16 cellular contexts compared by ENCODE assay signal in the genomic region with DNA sequence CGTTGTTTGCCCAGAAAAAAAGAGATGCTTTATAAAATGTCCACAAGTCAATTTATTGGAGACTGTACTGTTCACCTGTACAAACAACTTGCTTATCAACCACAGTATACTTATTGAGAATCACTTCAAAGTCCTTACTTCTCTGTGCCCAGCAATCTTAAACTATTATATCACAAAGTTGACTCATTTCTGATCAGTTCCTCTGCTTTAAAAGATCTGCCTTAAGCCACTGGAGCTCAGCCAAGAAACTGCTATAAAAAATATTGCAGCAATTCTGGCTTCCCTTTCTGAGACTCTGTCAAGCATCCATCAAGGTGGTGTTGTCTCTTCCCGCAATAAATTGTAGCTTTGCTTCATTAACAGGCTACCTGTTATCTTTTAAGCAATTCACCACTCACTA.
DNase-seq lines count a peak whose midpoint lies in the region; ATAC-seq, FAIRE-seq and TF ChIP-seq lines count a peak whose summit lies in the region.
"Had no signal": no experiment of that assay in that cellular context is flagged by ENCODE, and none has a peak within 500 bp of the region (broad histone marks: within the 10 kb centered on the region; RNA-seq: fewer than 3 reads in every experiment).

No MANE protein-coding gene starts in this region.

- H3K4me1 ChIP-seq in IMR-90 (ENCODE audit: control insufficient read depth, insufficient read depth, low read length) (no peaks in the 10 kb centered on the region), keratinocyte (ENCODE audit: control insufficient read depth, extremely low read depth, insufficient read depth, low read length) (peaks cover 7% of the 10 kb centered on the region)

- no peak for ATAC-seq in IMR-90 (ENCODE audit: low read depth)
- ATAC-seq in HG02973 (IDR thresholded peaks at IDR 0.05; ENCODE audit: unreplicated experiment): no peak
- ATAC-seq: natural killer cell, T-helper 17 cell had no signal

- H2BK15ac ChIP-seq in IMR-90 (ENCODE audit: low read depth, low read length): no peak overlapping the region

- no peak overlapping the region for H3K4me3 Mint-ChIP-seq in progenitor cell of endocrine pancreas (ENCODE audit: low read depth)
- H3K4me3 Mint-ChIP-seq: natural killer cell, T-helper 17 cell had no signal

- peaks cover 3% of the 10 kb centered on the region; the same call in 1 of the 2 replicates for H3K9me3 ChIP-seq in IMR-90 (ENCODE audit: control insufficient read depth, insufficient read depth, low read length)
- H3K9me3 ChIP-seq in keratinocyte (ENCODE audit: control insufficient read depth, low read depth, low read length): no peaks in the 10 kb centered on the region

- no peak overlapping the region for H4K5ac ChIP-seq in IMR-90 (ENCODE audit: low read depth, low read length)

- no peaks in the 10 kb centered on the region for H3K27me3 Mint-ChIP-seq in progenitor cell of endocrine pancreas
- H3K27me3 Mint-ChIP-seq: T-helper 17 cell had no signal

- H3K4me2 ChIP-seq in IMR-90 (ENCODE audit: low read depth, low read length) (no peak overlapping the region), keratinocyte (ENCODE audit: control insufficient read depth, extremely low read depth, insufficient read depth, low read depth, low read length) (no peak overlapping the region)

- H3K4ac ChIP-seq in IMR-90 (ENCODE audit: low read depth, low read length): no peak overlapping the region

- H2AK9ac ChIP-seq in IMR-90 (replicated peaks; ENCODE audit: low read depth, low read length, poor library complexity): no peak overlapping the region

- H3K4me3 ChIP-seq in IMR-90 (ENCODE audit: insufficient read depth, low read depth, low read length) (no peak overlapping the region), astrocyte of the spinal cord (ENCODE audit: low read depth, low read length) (no peak overlapping the region), keratinocyte (ENCODE audit: control insufficient read depth in 2 of 3, extremely low read depth in 1 of 3, insufficient read depth in 2 of 3, low read depth in 1 of 3, low read length in 3 of 3) (no peak overlapping the region)

- no peaks in the 10 kb centered on the region for H3K27me3 ChIP-seq in IMR-90 (ENCODE audit: control insufficient read depth, insufficient read depth, low read length)
- H3K27me3 ChIP-seq in keratinocyte (ENCODE audit: control insufficient read depth, extremely low read depth, insufficient read depth, low read length): no peaks in the 10 kb centered on the region

- no peaks in the 10 kb centered on the region for H3K9me3 Mint-ChIP-seq in progenitor cell of endocrine pancreas (ENCODE audit: low read depth)

- no peak overlapping the region for H2BK120ac ChIP-seq in IMR-90 (ENCODE audit: low read depth, low read length)

- WGBS in IMR-90 (ENCODE audit: extremely low coverage in 2 of 2, insufficient read length in 1 of 2), 2 experiments: no CpG with 5 or more reads among the region's 2 CpGs

- no peak overlapping the region for H3K23ac ChIP-seq in IMR-90 (ENCODE audit: low read depth, low read length)

- DNase-seq in GM03348 (ENCODE audit: low spot score) (peak; percentile 8), IMR-90 (peak; percentile 2), astrocyte of the spinal cord (ENCODE audit: low read depth, low spot score) (peak; percentile 14), keratinocyte (ENCODE audit: low read depth, low spot score) (no peak), RKO (ENCODE audit: low spot score) (no peak), progenitor cell of endocrine pancreas (ENCODE audit: low spot score, unreplicated experiment) (no peak)
- no peak for DNase-seq in stimulated activated CD4-positive, alpha-beta T cell treated with anti-CD3 and anti-CD28 coated beads, Interleukin-12 subunit alpha, Interleukin-12 subunit beta, amount 100 ng/mL, for 4 hours
- DNase-seq: activated naive CD4-positive, alpha-beta T cell treated with Interleukin-2 at 50 U/mL for 16 hours; COR-L47; effector CD8-positive, alpha-beta T cell; foreskin melanocyte; natural killer cell; NCI-H2029 treated with DMSO at 0.1 percent for 48 hours; T-helper 17 cell had no signal

- no peak overlapping the region for H2AK5ac ChIP-seq in IMR-90 (ENCODE audit: low read depth, low read length)

- no peak overlapping the region for H3K14ac ChIP-seq in IMR-90 (replicated peaks; ENCODE audit: low read depth, low read length)

- H3K9ac ChIP-seq in IMR-90 (ENCODE audit: low read depth, low read length) (no peak overlapping the region), keratinocyte (ENCODE audit: control insufficient read depth, extremely low read depth, insufficient read depth, low read length) (no peak overlapping the region)

- no peak overlapping the region for H2BK20ac ChIP-seq in IMR-90 (ENCODE audit: low read depth, low read length)

- no peak overlapping the region for H4K91ac ChIP-seq in IMR-90 (ENCODE audit: insufficient read depth, low read depth, low read length)

- H3K27ac ChIP-seq in IMR-90 (ENCODE audit: insufficient read depth, low read length): no peak overlapping the region
- no peak overlapping the region for H3K27ac ChIP-seq in keratinocyte (ENCODE audit: control insufficient read depth, insufficient read depth, low read length)

- H2AFZ ChIP-seq in IMR-90 (replicated peaks; ENCODE audit: low read length, poor library complexity) (no peak overlapping the region), keratinocyte (ENCODE audit: control insufficient read depth, low read length) (no peak overlapping the region)

- in situ Hi-C loops in IMR-90 (cut with MboI; ENCODE audit: low sequenced_read_pairs) (no loop called here), astrocyte of the spinal cord (cut with HindIII; ENCODE audit: low sequenced_read_pairs) (no loop called here)

- no peaks in the 10 kb centered on the region for H3K9me1 ChIP-seq in IMR-90 (ENCODE audit: insufficient read depth, low read length)
- H3K9me1 ChIP-seq in keratinocyte (ENCODE audit: control insufficient read depth, extremely low read depth, insufficient read depth, low read length): no peaks in the 10 kb centered on the region

- CTCF ChIA-PET in IMR-90 (lab: Yijun Ruan, JAX): no interaction called here

- no peak for TF ChIP-seq CTCF in IMR-90 (conservative IDR thresholded peaks at IDR 0.05; ENCODE audit: low read depth, low read length)
- TF ChIP-seq CTCF in astrocyte of the spinal cord (IDR thresholded peaks at IDR 0.05; ENCODE audit: low read depth, low read length): no peak
- TF ChIP-seq CTCF in keratinocyte (optimal IDR thresholded peaks at IDR 0.05 in 1 of 3, IDR thresholded peaks at IDR 0.05 in 1 of 3, conservative IDR thresholded peaks at IDR 0.05 in 1 of 3; ENCODE audit: extremely low read depth in 1 of 3, insufficient read depth in 2 of 3, low read length in 3 of 3): no peak
- no peak for TF ChIP-seq CTCF in progenitor cell of endocrine pancreas (IDR thresholded peaks at IDR 0.05; ENCODE audit: unreplicated experiment)

- no peaks in the 10 kb centered on the region for H3K79me1 ChIP-seq in IMR-90 (ENCODE audit: low read depth in 1 of 2, low read length in 2 of 2)

- H3K56ac ChIP-seq in IMR-90 (ENCODE audit: extremely low read depth, insufficient read depth, low read length): no peak overlapping the region

- no peak for TF ChIP-seq POLR2A in IMR-90 (IDR thresholded peaks at IDR 0.05; ENCODE audit: low read depth, low read length)

- dilution Hi-C loops in IMR-90 (cut with HindIII; ENCODE audit: low sequenced_read_pairs, unreplicated experiment) (no loop called here), keratinocyte (cut with MboI; ENCODE audit: extremely low pct_ligation_motif_present, low sequenced_read_pairs) (no loop called here)

- POLR2A ChIA-PET in IMR-90 (lab: Charles Lee; ENCODE audit: unreplicated experiment): no interaction called here

- no peaks in the 10 kb centered on the region for H3K4me1 Mint-ChIP-seq in progenitor cell of endocrine pancreas (ENCODE audit: low read depth)
- H3K4me1 Mint-ChIP-seq: natural killer cell, T-helper 17 cell had no signal

- peak; percentile 34 for FAIRE-seq in keratinocyte (lab: Jason Lieb, UNC)
- FAIRE-seq: GM18507 had no signal

- H4K20me1 ChIP-seq in IMR-90 (ENCODE audit: insufficient read depth, low read length) (no peaks in the 10 kb centered on the region), keratinocyte (ENCODE audit: control insufficient read depth, extremely low read depth, insufficient read depth, low read length) (no peaks in the 10 kb centered on the region)

- intact Hi-C loops in IMR-90 (cut with micrococcal nuclease): no loop called here

- TF ChIP-seq RAD21 in IMR-90 (IDR thresholded peaks at IDR 0.05; ENCODE audit: low read length): no peak

- H3K36me3 Mint-ChIP-seq in progenitor cell of endocrine pancreas (ENCODE audit: insufficient read depth): no peaks in the 10 kb centered on the region

- no peak overlapping the region for H3K27ac Mint-ChIP-seq in progenitor cell of endocrine pancreas
- H3K27ac Mint-ChIP-seq: natural killer cell, T-helper 17 cell had no signal

- H3K79me2 ChIP-seq in keratinocyte (ENCODE audit: control insufficient read depth, insufficient read depth, low read length): no peaks in the 10 kb centered on the region

- H3K36me3 ChIP-seq in IMR-90 (ENCODE audit: control insufficient read depth, insufficient read depth, low read length) (no peaks in the 10 kb centered on the region), keratinocyte (ENCODE audit: control insufficient read depth in 2 of 2, extremely low read depth in 1 of 2, insufficient read depth in 2 of 2, low read length in 2 of 2) (no peaks in the 10 kb centered on the region)

- no peak overlapping the region for H2BK5ac ChIP-seq in IMR-90 (ENCODE audit: low read depth, low read length, poor library complexity, severe bottlenecking)

- no peak overlapping the region for H4K8ac ChIP-seq in IMR-90 (ENCODE audit: low read depth in 2 of 2, low read length in 2 of 2)

- no peak overlapping the region for H3K18ac ChIP-seq in IMR-90 (ENCODE audit: low read depth, low read length)

- no TSS peak for BruUV-seq in IMR-90 (replicated peaks; lab: Mats Ljungman, UMichigan)

TF ChIP-seq in IMR-90, 13 proteins besides CTCF, POLR2A, EP300 and RAD21 (continues in another document):
- TF ChIP-seq, protein P1, sequence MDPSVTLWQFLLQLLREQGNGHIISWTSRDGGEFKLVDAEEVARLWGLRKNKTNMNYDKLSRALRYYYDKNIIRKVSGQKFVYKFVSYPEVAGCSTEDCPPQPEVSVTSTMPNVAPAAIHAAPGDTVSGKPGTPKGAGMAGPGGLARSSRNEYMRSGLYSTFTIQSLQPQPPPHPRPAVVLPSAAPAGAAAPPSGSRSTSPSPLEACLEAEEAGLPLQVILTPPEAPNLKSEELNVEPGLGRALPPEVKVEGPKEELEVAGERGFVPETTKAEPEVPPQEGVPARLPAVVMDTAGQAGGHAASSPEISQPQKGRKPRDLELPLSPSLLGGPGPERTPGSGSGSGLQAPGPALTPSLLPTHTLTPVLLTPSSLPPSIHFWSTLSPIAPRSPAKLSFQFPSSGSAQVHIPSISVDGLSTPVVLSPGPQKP (IDR thresholded peaks at IDR 0.05; ENCODE audit: borderline replicate concordance, low read depth, low read length): no peak
- TF ChIP-seq CEBPB (IDR thresholded peaks at IDR 0.05; ENCODE audit: low read depth, low read length): no peak
- TF ChIP-seq CHD1 (IDR thresholded peaks at IDR 0.05; ENCODE audit: low read depth, low read length): no peak

Comparison
In these comparisons a context has a peak if more than half of its experiments do, and no peak if none do; other contexts are left out.
1. DNase-seq: peak in GM03348 (single experiment), IMR-90 (single experiment) and astrocyte of the spinal cord (single experiment); none in keratinocyte (single experiment), stimulated activated CD4-positive, alpha-beta T cell treated with anti-CD3 and anti-CD28 coated beads, Interleukin-12 subunit alpha, Interleukin-12 subunit beta, amount 100 ng/mL, for 4 hours (single experiment), RKO (single experiment) and progenitor cell of endocrine pancreas (single experiment).